18 cellular contexts compared by ENCODE assay signal in the genomic region with DNA sequence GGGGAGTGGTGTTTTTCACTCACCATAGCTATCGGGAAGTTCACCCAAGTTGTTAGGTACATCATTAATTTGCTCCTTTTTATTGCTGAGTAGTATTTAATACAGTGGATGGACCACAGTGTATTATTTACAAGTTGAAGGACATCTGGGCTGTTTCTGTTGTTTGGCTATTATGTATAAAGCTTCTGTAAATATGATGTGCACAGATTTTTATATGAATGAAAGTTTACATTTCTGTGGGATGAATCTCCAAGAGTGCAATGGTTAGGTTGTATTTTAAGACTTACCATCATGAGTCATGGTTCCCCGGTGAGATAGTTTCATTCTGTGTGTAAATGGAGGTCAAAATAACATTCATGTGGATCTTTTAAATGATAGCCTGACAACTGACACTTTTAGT.
A peak's percentile ranks its signal among the peaks of the same experiment; 100 is the strongest.
DNase-seq lines count a peak whose midpoint lies in the region; ATAC-seq, FAIRE-seq and TF ChIP-seq lines count a peak whose summit lies in the region.
"Had no signal": no experiment of that assay in that cellular context is flagged by ENCODE, and none has a peak within 500 bp of the region (broad histone marks: within the 10 kb centered on the region; RNA-seq: fewer than 3 reads in every experiment).

No MANE protein-coding gene starts in this region.

- intact Hi-C loops in activated CD4-positive, alpha-beta T cell treated with anti-CD3 and anti-CD28 coated beads for 36 hours (cut with DNase I, micrococcal nuclease) = no loop called here
- intact Hi-C loops in natural killer cell (cut with micrococcal nuclease) = no loop called here

- TF ChIP-seq CTCF in natural killer cell (IDR thresholded peaks at IDR 0.05) = no peak

- FAIRE-seq in urothelium cell line (lab: Jason Lieb, UNC) = no peak

- CTCF ChIA-PET in activated CD4-positive, alpha-beta T cell treated with anti-CD3 and anti-CD28 coated beads for 36 hours (lab: Charles Lee) = interaction anchor here (0.6 kb wide), 1 partner anchor 384 kb away, joined by 3 read pairs; no protein-coding TSS in a partner anchor

- no peak overlapping the region for H3K4me3 Mint-ChIP-seq in activated CD4-positive, alpha-beta T cell treated with anti-CD3 and anti-CD28 coated beads for 36 hours
- H3K4me3 Mint-ChIP-seq in natural killer cell = no peak overlapping the region
- H3K4me3 Mint-ChIP-seq: H9; naive thymus-derived CD4-positive, alpha-beta T cell; stimulated activated naive CD8-positive, alpha-beta T cell treated with anti-CD3 and anti-CD28 coated beads, Interleukin-15, Interleukin-2, amounts not matched to agents 100 ng/mL and 50 ng/mL, for 24 hours had no signal

- H3K27ac Mint-ChIP-seq in activated CD4-positive, alpha-beta T cell treated with anti-CD3 and anti-CD28 coated beads for 36 hours = no peak overlapping the region
- no peak overlapping the region for H3K27ac Mint-ChIP-seq in natural killer cell
- H3K27ac Mint-ChIP-seq: H9; naive thymus-derived CD4-positive, alpha-beta T cell; stimulated activated naive CD8-positive, alpha-beta T cell treated with anti-CD3 and anti-CD28 coated beads, Interleukin-15, Interleukin-2, amounts not matched to agents 100 ng/mL and 50 ng/mL, for 24 hours had no signal

- H3K4me1 Mint-ChIP-seq in activated CD4-positive, alpha-beta T cell treated with anti-CD3 and anti-CD28 coated beads for 36 hours = no peaks in the 10 kb centered on the region
- no peaks in the 10 kb centered on the region for H3K4me1 Mint-ChIP-seq in natural killer cell
- H3K4me1 Mint-ChIP-seq: naive thymus-derived CD4-positive, alpha-beta T cell had no signal

- H3K9me3 Mint-ChIP-seq in activated CD4-positive, alpha-beta T cell treated with anti-CD3 and anti-CD28 coated beads for 36 hours (ENCODE audit: low read depth) = no peaks in the 10 kb centered on the region
- H3K9me3 Mint-ChIP-seq in natural killer cell = peaks cover 0 to 6% of the 10 kb centered on the region in 2 donors
- H3K9me3 Mint-ChIP-seq: H9 had no signal

- H3K36me3 Mint-ChIP-seq in activated CD4-positive, alpha-beta T cell treated with anti-CD3 and anti-CD28 coated beads for 36 hours (ENCODE audit: low read depth) = no peaks in the 10 kb centered on the region
- H3K36me3 Mint-ChIP-seq in natural killer cell = no peaks in the 10 kb centered on the region
- H3K36me3 Mint-ChIP-seq: naive thymus-derived CD4-positive, alpha-beta T cell had no signal

- peak; percentile 44 for ATAC-seq in activated CD4-positive, alpha-beta T cell treated with anti-CD3 and anti-CD28 coated beads for 36 hours
- no peak for ATAC-seq in GM21723 (IDR thresholded peaks at IDR 0.05; ENCODE audit: unreplicated experiment)
- no peak for ATAC-seq in natural killer cell
- ATAC-seq: left lung; naive thymus-derived CD4-positive, alpha-beta T cell had no signal

- no peak for DNase-seq in activated CD4-positive, alpha-beta T cell treated with anti-CD3 and anti-CD28 coated beads for 36 hours
- DNase-seq in activated CD4-positive, alpha-beta T cell treated with anti-CD3 and anti-CD28 coated beads, Interleukin-2, amount 50 U/mL, for 48 hours = no peak
- DNase-seq in amniotic epithelial cell (ENCODE audit: low read depth) = peak; percentile 87
- DNase-seq in fibroblast of the conjunctiva (ENCODE audit: low read depth) = peak; percentile 14
- DNase-seq in urothelium cell line (ENCODE audit: low spot score) = peak; percentile 43
- DNase-seq in natural killer cell = no peak
- DNase-seq in NCI-H524 (lab: John Stamatoyannopoulos, UW) = no peak
- DNase-seq: activated CD4-positive, alpha-beta T cell treated with anti-CD3 and anti-CD28 coated beads, Interleukin-2, amount 50 U/mL, for 1 hour; Calu3; H9; left lung; MM.1S; naive thymus-derived CD4-positive, alpha-beta T cell; NCI-H82; SIG-M5; T1000 had no signal

- POLR2A ChIA-PET in activated CD4-positive, alpha-beta T cell treated with anti-CD3 and anti-CD28 coated beads for 36 hours (lab: Charles Lee) = no interaction called here

- H3K27me3 Mint-ChIP-seq in activated CD4-positive, alpha-beta T cell treated with anti-CD3 and anti-CD28 coated beads for 36 hours = no peaks in the 10 kb centered on the region
- H3K27me3 Mint-ChIP-seq in natural killer cell (ENCODE audit: low read depth in 2 of 2) = no peaks in the 10 kb centered on the region
- H3K27me3 Mint-ChIP-seq: stimulated activated naive CD8-positive, alpha-beta T cell treated with anti-CD3 and anti-CD28 coated beads, Interleukin-15, Interleukin-2, amounts not matched to agents 100 ng/mL and 50 ng/mL, for 24 hours had no signal

Comparison
In these comparisons a context has a peak if more than half of its experiments do, and no peak if none do; other contexts are left out.
1. DNase-seq: peak in amniotic epithelial cell (single experiment), fibroblast of the conjunctiva (single experiment) and urothelium cell line (single experiment); none in activated CD4-positive, alpha-beta T cell treated with anti-CD3 and anti-CD28 coated beads for 36 hours (single experiment), activated CD4-positive, alpha-beta T cell treated with anti-CD3 and anti-CD28 coated beads, Interleukin-2, amount 50 U/mL, for 48 hours (0 of 2), natural killer cell (single experiment) and NCI-H524 (0 of 2).